Comparison of ENCODE assay signal across 11 cellular contexts in the genomic region with DNA sequence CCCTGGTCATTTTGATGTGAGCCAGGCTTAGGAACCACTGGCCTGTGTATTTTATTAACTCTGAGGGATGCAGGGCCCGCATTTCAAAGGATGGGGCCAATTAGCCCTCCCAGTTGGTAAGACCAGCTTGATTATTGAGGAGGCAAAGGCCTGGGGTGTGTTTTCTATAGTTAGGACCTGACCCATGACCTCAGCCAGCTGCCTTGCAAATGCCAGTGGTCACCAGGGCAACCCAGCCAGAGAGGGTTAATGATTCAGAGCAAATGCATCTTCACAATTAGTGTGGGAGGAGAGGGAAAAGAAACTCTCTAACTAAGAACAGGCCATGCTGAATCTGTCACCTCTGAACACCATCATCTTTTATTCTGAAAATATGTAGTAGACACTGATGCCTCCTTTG.
DNase-seq lines count a peak whose midpoint lies in the region; ATAC-seq and TF ChIP-seq lines count a peak whose summit lies in the region.
"Had no signal": no experiment of that assay in that cellular context is flagged by ENCODE, and none has a peak within 500 bp of the region (broad histone marks: within the 10 kb centered on the region; RNA-seq: fewer than 3 reads in every experiment).

No MANE protein-coding gene starts in this region.

- H3K27me3 ChIP-seq in mesenchymal stem cell (ENCODE audit: control insufficient read depth in 1 of 2, insufficient read depth in 1 of 2, low read length in 2 of 2): no peaks in the 10 kb centered on the region
- H3K27me3 ChIP-seq in uterus: no peaks in the 10 kb centered on the region
- H3K27me3 ChIP-seq: cardiac muscle cell had no signal

- H3K9me3 ChIP-seq in mesenchymal stem cell (ENCODE audit: control insufficient read depth, low read length) (no peaks in the 10 kb centered on the region), uterus (no peaks in the 10 kb centered on the region)

- no peak overlapping the region for H2BK5ac ChIP-seq in mesenchymal stem cell (ENCODE audit: low read depth, low read length, poor library complexity, severe bottlenecking)

- no peaks in the 10 kb centered on the region for H3K79me1 ChIP-seq in mesenchymal stem cell (replicated peaks; ENCODE audit: low read length, poor library complexity, severe bottlenecking)

- no peak overlapping the region for H2AFZ ChIP-seq in mesenchymal stem cell (ENCODE audit: low read depth, low read length)

- H3K27ac ChIP-seq in mesenchymal stem cell (ENCODE audit: low read length, poor library complexity, severe bottlenecking): peak overlapping the region; percentile 8
- H3K27ac ChIP-seq in uterus: no peak overlapping the region
- H3K27ac ChIP-seq: cardiac muscle cell had no signal

- H3K9ac ChIP-seq in mesenchymal stem cell (ENCODE audit: low read length): peak overlapping the region; percentile 57

- TF ChIP-seq POLR2A in uterus (IDR thresholded peaks at IDR 0.05): no peak

- no peak overlapping the region for H3K18ac ChIP-seq in mesenchymal stem cell (ENCODE audit: low read depth in 1 of 2, low read length in 2 of 2)

- H3K4ac ChIP-seq in mesenchymal stem cell (ENCODE audit: low read depth in 1 of 2, low read length in 2 of 2): no peak overlapping the region

- DNase-seq in GM10248 (ENCODE audit: extremely low spot score) (peak; percentile 42), amniotic epithelial cell (ENCODE audit: low read depth) (peak; percentile 3), mesenchymal stem cell (peak; percentile 59), NCI-H2196 treated with DMSO at 0.1 percent for 48 hours (lab: John Stamatoyannopoulos, UW; ENCODE audit: unreplicated experiment) (no peak), uterus (no peak)
- DNase-seq: Karpas-422; stimulated activated naive CD4-positive, alpha-beta T cell had no signal

- CTCF ChIA-PET in GM10248 (lab: Yijun Ruan, JAX): interaction anchor here (1.4 to 2.1 kb wide), 2 partner anchors 10 to 20 kb away, joined by 3 to 7 read pairs; no protein-coding TSS in a partner anchor

- H2BK15ac ChIP-seq in mesenchymal stem cell (ENCODE audit: low read depth, poor library complexity, severe bottlenecking): peak overlapping the region; percentile 40

- no peak overlapping the region for H3K14ac ChIP-seq in mesenchymal stem cell (ENCODE audit: low read length in 2 of 2)

- H4K8ac ChIP-seq in mesenchymal stem cell (ENCODE audit: low read length): no peak overlapping the region

- H3K4me1 ChIP-seq in mesenchymal stem cell (ENCODE audit: control insufficient read depth, insufficient read depth, low read depth, low read length) (peaks cover 11% of the 10 kb centered on the region), uterus (peaks cover 0 to 13% of the 10 kb centered on the region in 2 donors)

- intact Hi-C loops in uterus (cut with DNase I; ENCODE audit: low total_unique reads): no loop called here

- WGBS in mesenchymal stem cell: 32% methylated on average over 1 of the region's 1 CpG

- no peak overlapping the region for H3K4me2 ChIP-seq in mesenchymal stem cell (ENCODE audit: low read length, poor library complexity, severe bottlenecking)

- no peak overlapping the region for H2BK120ac ChIP-seq in mesenchymal stem cell (ENCODE audit: low read depth, low read length)

- POLR2A ChIA-PET in GM10248 (lab: Yijun Ruan, JAX): no interaction called here

- H2BK12ac ChIP-seq in mesenchymal stem cell (ENCODE audit: low read length in 2 of 2): no peak overlapping the region

- ATAC-seq in HG02642 (IDR thresholded peaks at IDR 0.05; ENCODE audit: poor library complexity, unreplicated experiment) (peak; percentile 55), HG02885 (IDR thresholded peaks at IDR 0.05; ENCODE audit: poor library complexity, unreplicated experiment) (no peak)
- ATAC-seq in activated CD4-positive, CD25-positive, alpha-beta regulatory T cell treated with anti-CD3 and anti-CD28 coated beads, Interleukin-2, amount 50 U/mL, for 24 hours: no peak

- no peak overlapping the region for H2AK5ac ChIP-seq in mesenchymal stem cell (ENCODE audit: low read length, severe bottlenecking)

- no peak overlapping the region for H4K91ac ChIP-seq in mesenchymal stem cell (ENCODE audit: low read length)

- H3K36me3 ChIP-seq in mesenchymal stem cell (ENCODE audit: control insufficient read depth in 1 of 2, insufficient read depth in 2 of 2, low read depth in 1 of 2, low read length in 2 of 2) (no peaks in the 10 kb centered on the region), uterus (no peaks in the 10 kb centered on the region)
- H3K36me3 ChIP-seq: cardiac muscle cell had no signal

- H3K4me3 ChIP-seq in mesenchymal stem cell (ENCODE audit: insufficient read depth in 1 of 2, low read depth in 1 of 2, low read length in 2 of 2) (peak overlapping the region in 1 of 2 experiments; percentile 10), uterus (no peak overlapping the region)
- H3K4me3 ChIP-seq: cardiac muscle cell had no signal

- TF ChIP-seq CTCF in GM10248 (IDR thresholded peaks at IDR 0.05; ENCODE audit: control extremely low read depth, extremely low read depth, low read depth, missing control alignments) (no peak), uterus (IDR thresholded peaks at IDR 0.05) (no peak)

- H3K23ac ChIP-seq in mesenchymal stem cell (ENCODE audit: low read length in 2 of 2): no peak overlapping the region

Comparison
In these comparisons a context has a peak if more than half of its experiments do, and no peak if none do; other contexts are left out.
1. DNase-seq: peak in GM10248 (single experiment), amniotic epithelial cell (single experiment) and mesenchymal stem cell (single experiment); none in NCI-H2196 treated with DMSO at 0.1 percent for 48 hours (single experiment) and uterus (0 of 2).